In genomic region chrX:135984220-135984619, GRCh38 we compare ENCODE assay signal across 9 cellular contexts. TPM values are rescaled to one million over a fixed set of nuclear protein-coding genes. Genes with fewer than 3 reads are reported as not detected.
DNase-seq lines count a peak whose midpoint lies in the region; ATAC-seq and TF ChIP-seq lines count a peak whose summit lies in the region.
"Had no signal": no experiment of that assay in that cellular context is flagged by ENCODE, and none has a peak within 500 bp of the region (broad histone marks: within the 10 kb centered on the region; RNA-seq: fewer than 3 reads in every experiment).

No MANE protein-coding gene starts in this region.

- peak overlapping the region; percentile 89 for H3K27ac Mint-ChIP-seq in CD4-positive, alpha-beta T cell
- peak overlapping the region in 2 of 3 donors; percentile 78 to 79 for H3K27ac Mint-ChIP-seq in IgD-negative memory B cell
- peak overlapping the region; percentile 73 to 85 for H3K27ac Mint-ChIP-seq in natural killer cell treated with Interleukin-12 subunit alpha and Interleukin-12 subunit beta and Interleukin-15 and Interleukin-18, amount 100 ng/mL, for 72 hours

- peak overlapping the region; percentile 83 for H3K4me2 ChIP-seq in mammary epithelial cell (ENCODE audit: insufficient read depth, low read depth, low read length)

- H3K9ac ChIP-seq in mammary epithelial cell (ENCODE audit: insufficient read depth, low read length) = peak overlapping the region; percentile 62

- intact Hi-C loops in CD4-positive, alpha-beta T cell (cut with DNase I, micrococcal nuclease) = loop anchor here in 1 of 2 experiments (10.0 kb wide), 1 partner anchor 161 kb away; the partner anchor contains the start of gene FHL1
- intact Hi-C loops in mammary epithelial cell (cut with micrococcal nuclease) = no loop called here

- H3K27ac ChIP-seq in CD4-positive, alpha-beta T cell (ENCODE audit: low read depth, low read length) = no peak overlapping the region
- peak overlapping the region; percentile 66 for H3K27ac ChIP-seq in mammary epithelial cell (ENCODE audit: insufficient read depth, low read depth, low read length)

- H2AFZ ChIP-seq in mammary epithelial cell (ENCODE audit: low read depth, low read length) = peak overlapping the region; percentile 86

- H3K4me1 ChIP-seq in mammary epithelial cell (ENCODE audit: insufficient read depth, low read length) = no peaks in the 10 kb centered on the region

- CTCF ChIA-PET in CD4-positive, alpha-beta T cell (lab: Charles Lee) = interaction anchor here (1.1 to 1.6 kb wide), 2 partner anchors 9 to 16 kb away, joined by 4 read pairs; no protein-coding TSS in a partner anchor
- CTCF ChIA-PET in mammary epithelial cell (lab: Charles Lee; ENCODE audit: low non-redundant PET) = interaction anchor here (0.6 kb wide), 1 partner anchor 1112 kb away, joined by 3 read pairs; no protein-coding TSS in a partner anchor

- H3K27me3 Mint-ChIP-seq in CD4-positive, alpha-beta T cell = no peaks in the 10 kb centered on the region
- H3K27me3 Mint-ChIP-seq in IgD-negative memory B cell = no peaks in the 10 kb centered on the region
- peaks cover 0 to 24% of the 10 kb centered on the region in 2 donors for H3K27me3 Mint-ChIP-seq in natural killer cell treated with Interleukin-12 subunit alpha and Interleukin-12 subunit beta and Interleukin-15 and Interleukin-18, amount 100 ng/mL, for 72 hours

- in situ Hi-C loops in mammary epithelial cell (cut with MboI; ENCODE audit: low sequenced_read_pairs in 2 of 2) = no loop called here

- dilution Hi-C loops in mammary epithelial cell (cut with HindIII; ENCODE audit: low sequenced_read_pairs) = no loop called here

- no peaks in the 10 kb centered on the region for H3K9me3 ChIP-seq in CD4-positive, alpha-beta T cell (ENCODE audit: control insufficient read depth, low read length)
- H3K9me3 ChIP-seq in mammary epithelial cell (replicated peaks; ENCODE audit: insufficient read depth, low read length) = peaks cover 4% of the 10 kb centered on the region

- H3K4me3 Mint-ChIP-seq in CD4-positive, alpha-beta T cell = peak overlapping the region; percentile 97
- peak overlapping the region; percentile 77 to 92 (median 90) for H3K4me3 Mint-ChIP-seq in IgD-negative memory B cell
- H3K4me3 Mint-ChIP-seq in natural killer cell treated with Interleukin-12 subunit alpha and Interleukin-12 subunit beta and Interleukin-15 and Interleukin-18, amount 100 ng/mL, for 72 hours = peak overlapping the region; percentile 97

- H3K36me3 ChIP-seq in mammary epithelial cell (ENCODE audit: insufficient read depth, low read length) = no peaks in the 10 kb centered on the region

- no peak for DNase-seq in CD4-positive, alpha-beta T cell
- no peak for DNase-seq in mammary epithelial cell
- no peak for DNase-seq in natural killer cell treated with Interleukin-12 subunit alpha and Interleukin-12 subunit beta and Interleukin-15 and Interleukin-18, amount 100 ng/mL, for 72 hours (ENCODE audit: low spot score)
- DNase-seq in HT-29 (ENCODE audit: low spot score) = no peak
- DNase-seq in superior temporal gyrus (ENCODE audit: extremely low spot score) = no peak
- DNase-seq in NOMO-1 (lab: John Stamatoyannopoulos, UW; ENCODE audit: unreplicated experiment in 2 of 2) = no peak
- DNase-seq: SW 1271 had no signal

- no peak for ATAC-seq in CD4-positive, alpha-beta T cell (ENCODE audit: poor library complexity)
- ATAC-seq in natural killer cell treated with Interleukin-12 subunit alpha and Interleukin-12 subunit beta and Interleukin-15 and Interleukin-18, amount 100 ng/mL, for 72 hours = no peak
- no peak for ATAC-seq in GM19397 (IDR thresholded peaks at IDR 0.05; ENCODE audit: unreplicated experiment)

- H3K4me1 Mint-ChIP-seq in CD4-positive, alpha-beta T cell (ENCODE audit: low read depth) = peaks cover 68% of the 10 kb centered on the region
- peaks cover 17 to 28% (median 23%) of the 10 kb centered on the region in 3 donors for H3K4me1 Mint-ChIP-seq in IgD-negative memory B cell
- H3K4me1 Mint-ChIP-seq in natural killer cell treated with Interleukin-12 subunit alpha and Interleukin-12 subunit beta and Interleukin-15 and Interleukin-18, amount 100 ng/mL, for 72 hours (ENCODE audit: low read depth in 2 of 2) = peaks cover 29 to 30% of the 10 kb centered on the region in 2 donors

- peak overlapping the region in 1 of 3 experiments; percentile 62 for H3K4me3 ChIP-seq in mammary epithelial cell (replicated peaks in 1 of 3; ENCODE audit: insufficient read depth in 1 of 3, low read depth in 2 of 3, low read length in 3 of 3)

- no peaks in the 10 kb centered on the region for H4K20me1 ChIP-seq in mammary epithelial cell (ENCODE audit: insufficient read depth, low read length)

- POLR2A ChIA-PET in CD4-positive, alpha-beta T cell (lab: Charles Lee) = interaction anchor here (0.5 to 2.2 kb wide), 3 partner anchors 10 to 185 kb away, joined by 3 to 33 read pairs (median 3); partner anchors contain the start of gene MMGT1

- H3K27me3 ChIP-seq in CD4-positive, alpha-beta T cell (ENCODE audit: control insufficient read depth, insufficient read depth, low read length) = no peaks in the 10 kb centered on the region
- no peaks in the 10 kb centered on the region for H3K27me3 ChIP-seq in mammary epithelial cell (ENCODE audit: insufficient read depth, low read length)

- H3K36me3 Mint-ChIP-seq in CD4-positive, alpha-beta T cell (ENCODE audit: low read depth) = peaks cover 12% of the 10 kb centered on the region
- H3K36me3 Mint-ChIP-seq in IgD-negative memory B cell = peaks cover 2% of the 10 kb centered on the region
- H3K36me3 Mint-ChIP-seq in natural killer cell treated with Interleukin-12 subunit alpha and Interleukin-12 subunit beta and Interleukin-15 and Interleukin-18, amount 100 ng/mL, for 72 hours = no peaks in the 10 kb centered on the region

- TF ChIP-seq CTCF in CD4-positive, alpha-beta T cell (IDR thresholded peaks at IDR 0.05) = no peak
- TF ChIP-seq CTCF in mammary epithelial cell (conservative IDR thresholded peaks at IDR 0.05 in 1 of 2, IDR thresholded peaks at IDR 0.05 in 1 of 2; ENCODE audit: extremely low read depth in 1 of 2, insufficient read depth in 1 of 2, low read depth in 1 of 2, low read length in 2 of 2) = no peak

- no TSS peak for BruUV-seq in mammary epithelial cell (replicated peaks; lab: Mats Ljungman, UMichigan)

- H3K79me2 ChIP-seq in mammary epithelial cell (ENCODE audit: insufficient read depth, low read length) = peaks cover 25% of the 10 kb centered on the region

- H3K9me3 Mint-ChIP-seq in CD4-positive, alpha-beta T cell = no peaks in the 10 kb centered on the region
- no peaks in the 10 kb centered on the region for H3K9me3 Mint-ChIP-seq in IgD-negative memory B cell
- H3K9me3 Mint-ChIP-seq in natural killer cell treated with Interleukin-12 subunit alpha and Interleukin-12 subunit beta and Interleukin-15 and Interleukin-18, amount 100 ng/mL, for 72 hours = no peaks in the 10 kb centered on the region

- 23% methylated on average over 2 of the region's 2 CpGs for WGBS in mammary epithelial cell (ENCODE audit: low coverage, missing lambda C conversion rate)

RNA-seq across cellular contexts. Expression of gene SLC9A6, which starts 1.0 kb away (rescaled TPM):
- total RNA-seq in CD4-positive, alpha-beta T cell = 10 to 100 TPM; 17.8 to 20.0 TPM
- 9.4 TPM for polyA plus RNA-seq in IgD-negative memory B cell
- total RNA-seq in mammary epithelial cell = 10 to 100 TPM; 18.2 to 31.8 TPM
- polyA plus RNA-seq in mammary epithelial cell = 13.4 TPM
- 32.9 TPM for polyA minus RNA-seq in mammary epithelial cell
- total RNA-seq in natural killer cell treated with Interleukin-12 subunit alpha and Interleukin-12 subunit beta and Interleukin-15 and Interleukin-18, amount 100 ng/mL, for 72 hours = 10 to 100 TPM; 16.6 to 18.6 TPM
- total RNA-seq in HT-29 (2014; rRNA removed; shearing (Covaris generic)) = 5.3 and 6.3 TPM in 2 replicates

RNA-seq across cellular contexts. Expression of gene MMGT1, which starts 10.4 kb away (rescaled TPM):
- 10 to 100 TPM; 36.4 to 37.0 TPM for total RNA-seq in CD4-positive, alpha-beta T cell
- polyA plus RNA-seq in IgD-negative memory B cell (6.1 TPM), mammary epithelial cell (14.0 TPM)
- total RNA-seq in mammary epithelial cell = 10 to 100 TPM; 24.7 to 28.3 TPM
- polyA minus RNA-seq in mammary epithelial cell = 13.2 TPM
- 10 to 100 TPM; 16.1 to 22.2 TPM for total RNA-seq in natural killer cell treated with Interleukin-12 subunit alpha and Interleukin-12 subunit beta and Interleukin-15 and Interleukin-18, amount 100 ng/mL, for 72 hours
- total RNA-seq in HT-29 (2014; rRNA removed; shearing (Covaris generic)) = 8.7 and 9.9 TPM in 2 replicates
